In genomic region chr9:18743421-18743820, GRCh38 we compare ENCODE assay signal across 27 cellular contexts.
"Had no signal": no experiment of that assay in that cellular context is flagged by ENCODE, and none has a peak within 500 bp of the region (broad histone marks: within the 10 kb centered on the region; RNA-seq: fewer than 3 reads in every experiment).

No MANE protein-coding gene starts in this region.

- H3K4me1 ChIP-seq: colonic mucosa had no signal

- FAIRE-seq: endometrium, endothelial cell of umbilical vein, frontal cortex had no signal

- ATAC-seq: activated CD4-positive, alpha-beta T cell treated with anti-CD3 and anti-CD28 coated beads for 36 hours; activated T-helper 17 cell treated with anti-CD3 and anti-CD28 coated beads, Interleukin-2, amount 50 U/mL, for 72 hours; body of pancreas; T-helper 17 cell had no signal

- H3K27me3 ChIP-seq: body of pancreas, colonic mucosa had no signal

- H3K27ac ChIP-seq: body of pancreas, colonic mucosa, epithelial cell of prostate had no signal

- H3K9me3 ChIP-seq: body of pancreas, colonic mucosa had no signal

- DNase-seq: activated CD4-positive, alpha-beta memory T cell treated with anti-CD3 and anti-CD28 coated beads, Interleukin-2, amount 10 ng/mL, durations not matched to agents 7 days and 5 days; activated CD4-positive, alpha-beta T cell treated with anti-CD3 and anti-CD28 coated beads for 36 hours; activated CD4-positive, alpha-beta T cell treated with anti-CD3 and anti-CD28 coated beads, Interleukin-2, amount 10 ng/mL, durations not matched to agents 24 days and 14 days; activated CD4-positive, CD25-positive, alpha-beta regulatory T cell; activated CD4-positive, CD25-positive, alpha-beta regulatory T cell treated with anti-CD3 and anti-CD28 coated beads, Interleukin-2, amount 50 U/mL, for 72 hours; activated CD8-positive, alpha-beta memory T cell treated with anti-CD3 and anti-CD28 coated beads, Interleukin-2, amount 50 U/mL, for 48 hours; activated effector memory CD4-positive, alpha-beta T cell treated with Interleukin-2 at 50 U/mL for 16 hours; activated gamma-delta T cell treated with Interleukin-2 at 50 U/mL for 16 hours; activated naive CD4-positive, alpha-beta T cell treated with anti-CD3 and anti-CD28 coated beads, Interleukin-2, amount 50 U/mL, for 16 hours; activated naive CD4-positive, alpha-beta T cell treated with Interleukin-2 at 50 U/mL for 16 hours; activated T-cell treated with anti-CD3 and anti-CD28 coated beads for 4 hours; activated T-cell treated with anti-CD3 and anti-CD28 coated beads, Interleukin-2, amount 50 U/mL, for 24 hours; amniotic stem cell; aorta; caudate nucleus; cerebellar nuclear complex; colonic mucosa; effector CD8-positive, alpha-beta T cell; head of caudate nucleus; T-helper 1 cell; T-helper 17 cell had no signal

- H3K4me3 ChIP-seq: body of pancreas, colonic mucosa had no signal

- H3K36me3 ChIP-seq: colonic mucosa had no signal
